13 cellular contexts compared by ENCODE assay signal in genomic region chr6:30491963-30492616, GRCh38. TPM values are rescaled to one million over a fixed set of nuclear protein-coding genes. Genes with fewer than 3 reads are reported as not detected.
DNase-seq lines count a peak whose midpoint lies in the region; ATAC-seq and TF ChIP-seq lines count a peak whose summit lies in the region.
"Had no signal": no experiment of that assay in that cellular context is flagged by ENCODE, and none has a peak within 500 bp of the region (broad histone marks: within the 10 kb centered on the region; RNA-seq: fewer than 3 reads in every experiment).

No MANE protein-coding gene starts in this region.

- H3K27ac Mint-ChIP-seq in activated naive CD4-positive, alpha-beta T cell treated with anti-CD3 and anti-CD28 coated beads, Interleukin-2, amount 50 U/mL, for 72 hours = peak overlapping the region; percentile 99 to 100
- H3K27ac Mint-ChIP-seq in naive B cell = peak overlapping the region; percentile 22 to 100 (median 76)

- WGBS in heart right ventricle, 2 donors = 72 to 86% methylated on average over 12 of the region's 12 CpGs
- 60 to 66% methylated on average over 12 of the region's 12 CpGs for WGBS in upper lobe of left lung, 2 donors
- WGBS in testis, 2 donors = 89 to 90% methylated on average over 12 of the region's 12 CpGs

- peak overlapping the region in 8 of 10 donors; percentile 5 to 100 (median 100) for H3K27ac ChIP-seq in heart right ventricle
- peak overlapping the region; percentile 98 to 100 (median 98) for H3K27ac ChIP-seq in upper lobe of left lung
- no peak overlapping the region for H3K27ac ChIP-seq in testis

- TF ChIP-seq POLR2A in upper lobe of left lung (IDR thresholded peaks at IDR 0.05) (no peak), testis (IDR thresholded peaks at IDR 0.05) (no peak)

- intact Hi-C loops in heart right ventricle (cut with DNase I) (loop anchor here in 2 of 10 donors (5.0 kb wide), 2 partner anchors 40 to 45 kb away; no protein-coding TSS in a partner anchor), Right ventricle myocardium inferior (cut with DNase I) (no loop called here), testis (cut with DNase I; ENCODE audit: low total_unique reads) (no loop called here)

- H3K36me3 Mint-ChIP-seq in activated naive CD4-positive, alpha-beta T cell treated with anti-CD3 and anti-CD28 coated beads, Interleukin-2, amount 50 U/mL, for 72 hours = peaks cover 54 to 55% of the 10 kb centered on the region in 2 donors
- H3K36me3 Mint-ChIP-seq in naive B cell = peaks cover 18 to 40% of the 10 kb centered on the region in 2 donors

- no peaks in the 10 kb centered on the region for H3K27me3 Mint-ChIP-seq in naive B cell

- H3K9me3 ChIP-seq in heart right ventricle (no peaks in the 10 kb centered on the region), upper lobe of left lung (no peaks in the 10 kb centered on the region), testis (no peaks in the 10 kb centered on the region)

- H3K9me3 Mint-ChIP-seq in activated naive CD4-positive, alpha-beta T cell treated with anti-CD3 and anti-CD28 coated beads, Interleukin-2, amount 50 U/mL, for 72 hours = no peaks in the 10 kb centered on the region
- H3K9me3 Mint-ChIP-seq in naive B cell = no peaks in the 10 kb centered on the region

- TF ChIP-seq CTCF in heart right ventricle (IDR thresholded peaks at IDR 0.05) (no peak), upper lobe of left lung (IDR thresholded peaks at IDR 0.05) (no peak), testis (IDR thresholded peaks at IDR 0.05) (no peak)

- H3K4me3 Mint-ChIP-seq in naive B cell = peak overlapping the region; percentile 93 to 100 (median 98)

- H3K4me3 ChIP-seq in heart right ventricle = peak overlapping the region in 9 of 10 donors; percentile 69 to 97 (median 86)
- peak overlapping the region; percentile 73 to 90 (median 82) for H3K4me3 ChIP-seq in upper lobe of left lung
- H3K4me3 ChIP-seq in testis = no peak overlapping the region

- H3K4me1 ChIP-seq in heart right ventricle (peaks cover 0 to 78% (median 25%) of the 10 kb centered on the region in 9 donors), upper lobe of left lung (peaks cover 51 to 60% (median 52%) of the 10 kb centered on the region in 4 donors), testis (peaks cover 10% of the 10 kb centered on the region)

- H3K36me3 ChIP-seq in heart right ventricle (peaks cover 0 to 46% (median 32%) of the 10 kb centered on the region in 9 donors), upper lobe of left lung (peaks cover 28 to 44% (median 38%) of the 10 kb centered on the region in 4 donors), testis (ENCODE audit: low read depth, missing control alignments) (no peaks in the 10 kb centered on the region)

- DNase-seq in heart right ventricle (no peak), Right ventricle myocardium inferior (ENCODE audit: missing footprints) (no peak), naive B cell (no peak), upper lobe of left lung (no peak), testis (no peak), T-helper 9 cell (no peak)
- no peak for DNase-seq in activated naive CD4-positive, alpha-beta T cell treated with anti-CD3 and anti-CD28 coated beads, Interleukin-2, amount 50 U/mL, for 72 hours (ENCODE audit: low spot score in 2 of 2)
- DNase-seq: activated CD4-positive, CD25-positive, alpha-beta regulatory T cell; anterior cingulate cortex; HCEC 1CT; Kasumi-1; RPMI8226 had no signal

- TF ChIP-seq EP300 in upper lobe of left lung (IDR thresholded peaks at IDR 0.05) = no peak

- ATAC-seq in heart right ventricle (no peak), Right ventricle myocardium inferior (no peak), naive B cell (ENCODE audit: low read depth in 2 of 2) (no peak), upper lobe of left lung (ENCODE audit: low FRiP score in 2 of 2) (no peak), GM18868 (IDR thresholded peaks at IDR 0.05; ENCODE audit: unreplicated experiment) (no peak)
- no peak for ATAC-seq in activated naive CD4-positive, alpha-beta T cell treated with anti-CD3 and anti-CD28 coated beads, Interleukin-2, amount 50 U/mL, for 72 hours

- H3K4me1 Mint-ChIP-seq in naive B cell = peaks cover 73 to 89% (median 78%) of the 10 kb centered on the region in 3 donors

- H3K27me3 ChIP-seq in heart right ventricle (peaks cover 0 to 5% (median 0%) of the 10 kb centered on the region in 7 donors), upper lobe of left lung (no peaks in the 10 kb centered on the region), testis (no peaks in the 10 kb centered on the region)

RNA-seq across cellular contexts. Expression of gene HLA-E, which starts 2.8 kb away (rescaled TPM):
- total RNA-seq in heart right ventricle (100 to 1,000 TPM; 121 to 482 (median 155) TPM), Right ventricle myocardium inferior (152 TPM), upper lobe of left lung (1,000 to 10,000 TPM in 2 of 6 donors, 100 to 1,000 TPM in 4; 553 to 1,296 (median 975) TPM), testis (100 to 1,000 TPM in 1 of 2 donors, 10 to 100 TPM in 1; 90.2 to 145 TPM)
- polyA plus RNA-seq in heart right ventricle (100 to 1,000 TPM; 232 to 263 TPM), naive B cell (ENCODE audit: low read depth in 6 of 6) (1,000 to 10,000 TPM; 2,024 to 3,192 (median 2,301) TPM), testis (ENCODE audit: insufficient read depth, low read depth, low replicate concordance) (253 TPM)
- total RNA-seq in activated naive CD4-positive, alpha-beta T cell treated with anti-CD3 and anti-CD28 coated beads, Interleukin-2, amount 50 U/mL, for 72 hours = 100 to 1,000 TPM; 493 to 574 TPM

Comparison
In these comparisons a context has a peak if more than half of its experiments do, and no peak if none do; other contexts are left out.
1. H3K27ac ChIP-seq: peak in heart right ventricle (8 of 10) and upper lobe of left lung (4 of 4); none in testis (0 of 2).
2. H3K4me3 ChIP-seq: peak in heart right ventricle (9 of 10) and upper lobe of left lung (4 of 4); none in testis (0 of 2).